ENCODE assay signal across 25 cellular contexts in the genomic region with DNA sequence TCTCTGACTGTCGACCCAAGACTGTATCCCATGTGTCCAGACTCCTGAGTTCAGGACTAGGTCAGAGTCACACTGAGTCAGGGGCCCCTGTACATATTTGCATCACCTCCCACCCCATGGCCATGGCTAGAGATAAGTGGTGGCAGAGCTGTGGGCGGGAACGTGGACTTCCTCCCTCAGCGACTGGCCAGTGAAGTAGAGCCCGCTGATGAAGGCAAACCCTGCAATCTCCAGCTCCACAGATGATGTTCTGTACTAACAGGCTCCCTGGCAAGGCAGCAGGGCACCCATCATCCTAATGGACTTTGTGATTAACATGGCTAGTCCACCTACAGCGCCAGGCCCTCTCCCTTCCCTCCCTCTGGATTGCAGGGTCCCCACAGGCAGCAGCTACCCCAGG.
DNase-seq lines count a peak whose midpoint lies in the region; ATAC-seq and TF ChIP-seq lines count a peak whose summit lies in the region.
"Had no signal": no experiment of that assay in that cellular context is flagged by ENCODE, and none has a peak within 500 bp of the region (broad histone marks: within the 10 kb centered on the region; RNA-seq: fewer than 3 reads in every experiment).

No MANE protein-coding gene starts in this region.

- H3K4me1 ChIP-seq in PC-3 (ENCODE audit: insufficient read depth, low read length) = no peaks in the 10 kb centered on the region
- H3K4me1 ChIP-seq in stomach smooth muscle (ENCODE audit: control insufficient read depth, insufficient read depth, low read length) = peaks cover 12% of the 10 kb centered on the region
- H3K4me1 ChIP-seq: Peyer's patch had no signal

- peaks cover 20% of the 10 kb centered on the region for H3K4me1 Mint-ChIP-seq in activated naive CD8-positive, alpha-beta T cell treated with anti-CD3 and anti-CD28 coated beads for 36 hours
- H3K4me1 Mint-ChIP-seq: neural crest cell had no signal

- peaks cover 23% of the 10 kb centered on the region; the same call in 1 of the 2 replicates for H3K36me3 ChIP-seq in PC-3 (ENCODE audit: low read depth, low read length)
- H3K36me3 ChIP-seq in stomach smooth muscle (ENCODE audit: control insufficient read depth in 2 of 2, insufficient read depth in 2 of 2, low read length in 2 of 2) = peaks cover 0 to 4% of the 10 kb centered on the region in 2 donors
- H3K36me3 ChIP-seq: Peyer's patch, suprapubic skin had no signal

- no peak for TF ChIP-seq CTCF in PC-3 (conservative IDR thresholded peaks at IDR 0.05; ENCODE audit: low read depth, low read length)

- no peaks in the 10 kb centered on the region for H3K9me2 ChIP-seq in PC-3 (replicated peaks; ENCODE audit: low read length)

- H3K9ac ChIP-seq in PC-3 (ENCODE audit: low read length) (no peak overlapping the region), stomach smooth muscle (ENCODE audit: low read length in 2 of 2) (no peak overlapping the region)

- no peak overlapping the region for H3K27ac ChIP-seq in PC-3 (ENCODE audit: low read length)
- peak overlapping the region; percentile 37 for H3K27ac ChIP-seq in stomach smooth muscle (ENCODE audit: low read length)
- H3K27ac ChIP-seq: hepatocyte, suprapubic skin had no signal

- H3K36me3 Mint-ChIP-seq in activated naive CD8-positive, alpha-beta T cell treated with anti-CD3 and anti-CD28 coated beads for 36 hours = peaks cover 4% of the 10 kb centered on the region

- no peak overlapping the region for H3K4me2 ChIP-seq in PC-3 (ENCODE audit: low read length)
- H3K4me2 ChIP-seq: hepatocyte had no signal

- no peak overlapping the region for H3K4me3 ChIP-seq in PC-3 (ENCODE audit: low read length)
- H3K4me3 ChIP-seq in stomach smooth muscle (ENCODE audit: low read length in 2 of 2) = no peak overlapping the region
- H3K4me3 ChIP-seq: GM12878, hepatocyte, Peyer's patch, suprapubic skin had no signal

- no peaks in the 10 kb centered on the region for H3K9me3 Mint-ChIP-seq in activated naive CD8-positive, alpha-beta T cell treated with anti-CD3 and anti-CD28 coated beads for 36 hours
- H3K9me3 Mint-ChIP-seq: activated CD8-positive, alpha-beta T cell treated with anti-CD3 and anti-CD28 coated beads for 36 hours; HFFc6; immature natural killer cell; neural crest cell had no signal

- H3K4me3 Mint-ChIP-seq in activated naive CD8-positive, alpha-beta T cell treated with anti-CD3 and anti-CD28 coated beads for 36 hours = no peak overlapping the region
- H3K4me3 Mint-ChIP-seq: activated CD8-positive, alpha-beta T cell treated with anti-CD3 and anti-CD28 coated beads for 36 hours; HFFc6; immature natural killer cell; neural crest cell had no signal

- no peak for ATAC-seq in PC-3
- ATAC-seq: activated CD8-positive, alpha-beta T cell treated with anti-CD3 and anti-CD28 coated beads for 36 hours; GM12878 had no signal

- CTCF ChIA-PET in PC-3 (lab: Charles Lee) = interaction anchor here (0.9 kb wide), 1 partner anchor 232 kb away, joined by 5 read pairs; no protein-coding TSS in a partner anchor

- POLR2A ChIA-PET in PC-3 (lab: Charles Lee; ENCODE audit: unreplicated experiment) = interaction anchor here (0.6 kb wide), 1 partner anchor 234 kb away, joined by 3 read pairs; no protein-coding TSS in a partner anchor

- H4K20me1 ChIP-seq in PC-3 (ENCODE audit: low read length) = peaks cover 6% of the 10 kb centered on the region; the same call in 1 of the 2 replicates

- H3F3A ChIP-seq in PC-3 (ENCODE audit: low read length, unreplicated experiment) = no peaks in the 10 kb centered on the region

- no peaks in the 10 kb centered on the region for H3K27me3 Mint-ChIP-seq in activated naive CD8-positive, alpha-beta T cell treated with anti-CD3 and anti-CD28 coated beads for 36 hours
- H3K27me3 Mint-ChIP-seq: activated CD8-positive, alpha-beta T cell treated with anti-CD3 and anti-CD28 coated beads for 36 hours; progenitor cell of endocrine pancreas had no signal

- H3K27me3 ChIP-seq in PC-3 (ENCODE audit: low read length) (no peaks in the 10 kb centered on the region), stomach smooth muscle (ENCODE audit: control insufficient read depth in 1 of 2, insufficient read depth in 2 of 2, low read length in 2 of 2) (no peaks in the 10 kb centered on the region)
- H3K27me3 ChIP-seq: hepatocyte, Peyer's patch, suprapubic skin had no signal

- BruUV-seq in PC-3 (replicated peaks; lab: Mats Ljungman, UMichigan) = no TSS peak

- H3K9me3 ChIP-seq in PC-3 (ENCODE audit: low read length) = no peaks in the 10 kb centered on the region
- H3K9me3 ChIP-seq in stomach smooth muscle (ENCODE audit: control insufficient read depth in 2 of 2, low read length in 2 of 2) = no peaks in the 10 kb centered on the region
- H3K9me3 ChIP-seq: Peyer's patch, suprapubic skin had no signal

- peaks cover 47% of the 10 kb centered on the region for H3K79me2 ChIP-seq in PC-3 (ENCODE audit: low read length)
- H3K79me2 ChIP-seq: hepatocyte had no signal

- peak; percentile 29 for DNase-seq in Daoy (ENCODE audit: low read depth)
- peak; percentile 0 for DNase-seq in PC-3
- peak; percentile 16 for DNase-seq in ecto neural progenitor cell (ENCODE audit: low spot score)
- no peak for DNase-seq in DMS114 treated with DMSO at 0.1 percent for 48 hours (lab: John Stamatoyannopoulos, UW; ENCODE audit: unreplicated experiment)
- DNase-seq in OCI-M1 (lab: John Stamatoyannopoulos, UW) = no peak
- no peak for DNase-seq in activated naive CD8-positive, alpha-beta T cell treated with anti-CD3 and anti-CD28 coated beads for 36 hours
- DNase-seq: activated CD4-positive, CD25-positive, alpha-beta regulatory T cell; activated CD8-positive, alpha-beta T cell treated with anti-CD3 and anti-CD28 coated beads for 36 hours; activated naive CD4-positive, alpha-beta T cell; activated T-cell treated with anti-CD3 and anti-CD28 coated beads, Interleukin-2, amount 50 U/mL, for 1 hour; amniotic stem cell; central memory CD4-positive, alpha-beta T cell; DMS79; foreskin fibroblast; HFFc6; immature natural killer cell; NCI-H1092 treated with DMSO at 0.1 percent for 48 hours; NCI-H2029 had no signal

- no peak overlapping the region for H3K27ac Mint-ChIP-seq in activated naive CD8-positive, alpha-beta T cell treated with anti-CD3 and anti-CD28 coated beads for 36 hours
- H3K27ac Mint-ChIP-seq: activated CD8-positive, alpha-beta T cell treated with anti-CD3 and anti-CD28 coated beads for 36 hours; immature natural killer cell; progenitor cell of endocrine pancreas had no signal

- H2AFZ ChIP-seq in PC-3 (ENCODE audit: low read length) = no peak overlapping the region
- H2AFZ ChIP-seq: hepatocyte had no signal

- intact Hi-C loops in PC-3 (cut with micrococcal nuclease) = no loop called here

Comparison
In these comparisons a context has a peak if more than half of its experiments do, and no peak if none do; other contexts are left out.
1. DNase-seq: peak in Daoy (single experiment), PC-3 (single experiment) and ecto neural progenitor cell (single experiment); none in DMS114 treated with DMSO at 0.1 percent for 48 hours (single experiment), OCI-M1 (single experiment) and activated naive CD8-positive, alpha-beta T cell treated with anti-CD3 and anti-CD28 coated beads for 36 hours (single experiment).